In genomic region chr22:27456696-27457503, GRCh38 we compare ENCODE assay signal across 13 cellular contexts.
DNase-seq lines count a peak whose midpoint lies in the region; ATAC-seq lines count a peak whose summit lies in the region.
"Had no signal": no experiment of that assay in that cellular context is flagged by ENCODE, and none has a peak within 500 bp of the region (broad histone marks: within the 10 kb centered on the region; RNA-seq: fewer than 3 reads in every experiment).

No MANE protein-coding gene starts in this region.

- H3K27ac ChIP-seq in SJCRH30: peak overlapping the region; percentile 12; the same call in 1 of the 2 replicates
- H3K27ac ChIP-seq: ovary had no signal

- H3K9me3 ChIP-seq in SJCRH30 (replicated peaks): no peaks in the 10 kb centered on the region
- H3K9me3 ChIP-seq: ovary had no signal

- H3K27me3 ChIP-seq in SJCRH30: no peaks in the 10 kb centered on the region
- H3K27me3 ChIP-seq: ovary had no signal

- no peak for ATAC-seq in GM19395 (IDR thresholded peaks at IDR 0.05; ENCODE audit: unreplicated experiment)
- ATAC-seq in GM21717 (IDR thresholded peaks at IDR 0.05; ENCODE audit: unreplicated experiment): no peak
- no peak for ATAC-seq in HG03520 (IDR thresholded peaks at IDR 0.05; ENCODE audit: unreplicated experiment)

- no peaks in the 10 kb centered on the region for H3K36me3 ChIP-seq in SJCRH30
- H3K36me3 ChIP-seq: ovary had no signal

- H3K4me3 ChIP-seq in SJCRH30: no peak overlapping the region
- H3K4me3 ChIP-seq: ovary had no signal

- peak; percentile 69 for DNase-seq in GM04503 (ENCODE audit: low read depth)
- no peak for DNase-seq in SJCRH30
- peak; percentile 57 for DNase-seq in fibroblast of gingiva (ENCODE audit: low read depth)
- peak; percentile 85 for DNase-seq in non-pigmented ciliary epithelial cell (ENCODE audit: low read depth)
- DNase-seq in SIG-M5 (lab: John Stamatoyannopoulos, UW): no peak
- DNase-seq: activated CD4-positive, alpha-beta T cell treated with anti-CD3 and anti-CD28 coated beads, Interleukin-2, amount 50 U/mL, for 1 hour; activated naive CD4-positive, alpha-beta T cell treated with Interleukin-2 at 50 U/mL for 16 hours; DMS 273 treated with DMSO at 0.1 percent for 48 hours; ovary; substantia nigra had no signal

- peaks cover 16% of the 10 kb centered on the region for H3K4me1 ChIP-seq in SJCRH30

Comparison
In these comparisons a context has a peak if more than half of its experiments do, and no peak if none do; other contexts are left out.
1. DNase-seq: peak in GM04503 (single experiment), fibroblast of gingiva (single experiment) and non-pigmented ciliary epithelial cell (single experiment); none in SJCRH30 (0 of 2) and SIG-M5 (single experiment).